In genomic region chr17:51640108-51640622, GRCh38 we compare ENCODE assay signal across 8 cellular contexts.
DNase-seq lines count a peak whose midpoint lies in the region; ATAC-seq and TF ChIP-seq lines count a peak whose summit lies in the region.

No MANE protein-coding gene starts in this region.

- DNase-seq in A673 (ENCODE audit: low spot score) (peak; percentile 33), GM10266 (ENCODE audit: extremely low spot score) (peak; percentile 19), NCI-H748 treated with DMSO at 0.1 percent for 48 hours (lab: John Stamatoyannopoulos, UW) (peak; percentile 40)
- no peak for DNase-seq in activated CD4-positive, CD25-positive, alpha-beta regulatory T cell treated with anti-CD3 and anti-CD28 coated beads, Interleukin-2, amount 50 U/mL, for 72 hours

- H3K4me1 ChIP-seq in A673 (ENCODE audit: insufficient read depth, low read length, poor library complexity, severe bottlenecking), result no peaks in the 10 kb centered on the region

- H3K4me3 ChIP-seq in A673 (ENCODE audit: low read depth, low read length, poor library complexity, severe bottlenecking), result no peak overlapping the region

- H3K36me3 ChIP-seq in A673 (ENCODE audit: insufficient read depth, low read length, poor library complexity, severe bottlenecking), result no peaks in the 10 kb centered on the region

- no TSS peak for BruUV-seq in A673 (replicated peaks; lab: Mats Ljungman, UMichigan)

- CTCF ChIA-PET in A673 (lab: Charles Lee), result interaction anchor here (0.7 to 1.2 kb wide), 2 partner anchors 256 to 268 kb away, joined by 3 to 4 read pairs; no protein-coding TSS in a partner anchor

- H3K27me3 ChIP-seq in A673 (replicated peaks; ENCODE audit: insufficient read depth, low read depth, low read length, poor library complexity), result peaks cover 49% of the 10 kb centered on the region

- H3K9me3 ChIP-seq in A673 (ENCODE audit: low read depth, low read length, poor library complexity, severe bottlenecking), result no peaks in the 10 kb centered on the region

- peak; percentile 62 for TF ChIP-seq CTCF in A673 (conservative IDR thresholded peaks at IDR 0.05; ENCODE audit: low read depth, low read length)
- peak; percentile 59 for TF ChIP-seq CTCF in GM10266 (IDR thresholded peaks at IDR 0.05; ENCODE audit: control insufficient read depth, insufficient read depth, low read depth, missing control alignments)

- POLR2A ChIA-PET in A673 (lab: Charles Lee; ENCODE audit: low non-redundant PET), result no interaction called here

- H3K27ac ChIP-seq in A673 (ENCODE audit: low read depth, low read length, poor library complexity, severe bottlenecking), result no peak overlapping the region

- ATAC-seq in esophagus mucosa, result peak; percentile 63
- ATAC-seq in GM19324 (IDR thresholded peaks at IDR 0.05; ENCODE audit: low FRiP score, unreplicated experiment), result no peak
- ATAC-seq in GM18502 (IDR thresholded peaks at IDR 0.05; ENCODE audit: poor library complexity, unreplicated experiment), result no peak
- no peak for ATAC-seq in GM21717 (IDR thresholded peaks at IDR 0.05; ENCODE audit: unreplicated experiment)

- intact Hi-C loops in A673 (cut with micrococcal nuclease; ENCODE audit: unreplicated experiment), result loop anchor here (5.0 to 10.0 kb wide), 2 partner anchors 175 to 268 kb away; no protein-coding TSS in a partner anchor
